ENCODE assay signal across 11 cellular contexts in genomic region chr3:5231536-5231935, GRCh38.
"Had no signal": no experiment of that assay in that cellular context is flagged by ENCODE, and none has a peak within 500 bp of the region (broad histone marks: within the 10 kb centered on the region; RNA-seq: fewer than 3 reads in every experiment).

No MANE protein-coding gene starts in this region.

- H3K4me3 ChIP-seq: left ventricle myocardium inferior had no signal

- H3K4me1 ChIP-seq: left ventricle myocardium inferior had no signal

- FAIRE-seq: keratinocyte had no signal

- DNase-seq: activated CD4-positive, alpha-beta memory T cell treated with anti-CD3 and anti-CD28 coated beads for 36 hours; activated CD4-positive, alpha-beta T cell treated with anti-CD3 and anti-CD28 coated beads for 36 hours; activated CD8-positive, alpha-beta memory T cell treated with anti-CD3 and anti-CD28 coated beads, Interleukin-2, amount 10 ng/mL, durations not matched to agents 7 days and 5 days; activated naive CD4-positive, alpha-beta T cell treated with anti-CD3 and anti-CD28 coated beads for 36 hours; activated naive CD8-positive, alpha-beta T cell treated with anti-CD3 and anti-CD28 coated beads, Interleukin-2, amount 50 U/mL, for 24 hours; activated T-cell treated with anti-CD3 and anti-CD28 coated beads, Interleukin-2, amount 50 U/mL, for 1 hour; aorta; left ventricle myocardium inferior; naive thymus-derived CD8-positive, alpha-beta T cell had no signal

- ATAC-seq: activated CD4-positive, alpha-beta T cell treated with anti-CD3 and anti-CD28 coated beads for 36 hours; activated CD8-positive, alpha-beta memory T cell treated with anti-CD3 and anti-CD28 coated beads, Interleukin-2, amount 10 ng/mL, durations not matched to agents 7 days and 5 days; activated naive CD8-positive, alpha-beta T cell treated with anti-CD3 and anti-CD28 coated beads, Interleukin-2, amount 50 U/mL, for 24 hours; naive thymus-derived CD8-positive, alpha-beta T cell; stimulated activated memory B cell treated with anti-CD40 and anti-IgM and Interleukin-4, amounts not matched to agents 10 μg/mL and 1 μg/mL and 100 μg/mL, for 72 hours had no signal

- H3K9me3 ChIP-seq: left ventricle myocardium inferior had no signal

- H3K27ac ChIP-seq: left ventricle myocardium inferior had no signal

- H3K36me3 ChIP-seq: left ventricle myocardium inferior had no signal
